In genomic region chr17:63550816-63551639, GRCh38 we compare ENCODE assay signal across 1 cellular context.
TF ChIP-seq lines count a peak whose summit lies in the region.

No MANE protein-coding gene starts in this region.

TF ChIP-seq in K562, 482 proteins besides CTCF, POLR2A, EP300 and RAD21 (continued from another document):
- no peak for TF ChIP-seq VEZF1 (CRISPR knock-in tag; IDR thresholded peaks at IDR 0.05)
- TF ChIP-seq NR4A1 (CRISPR knock-in tag; IDR thresholded peaks at IDR 0.05): no peak
- 0 out of 2 replicates have a peak, but pooled peaks have one; percentile 1 for TF ChIP-seq NR4A1 (tag; IDR thresholded peaks at IDR 0.05)
- no peak for TF ChIP-seq MEF2A (IDR thresholded peaks at IDR 0.05; ENCODE audit: control insufficient read depth, low read depth, low read length)
- TF ChIP-seq PRDM10 (IDR thresholded peaks at IDR 0.05; ENCODE audit: partially characterized antibody): no peak
- TF ChIP-seq ID3 (CRISPR knock-in tag; IDR thresholded peaks at IDR 0.05): no peak
- TF ChIP-seq ID3 (tag; IDR thresholded peaks at IDR 0.05): peak; percentile 78
- TF ChIP-seq TRIM28 (IDR thresholded peaks at IDR 0.05): no peak
- no peak for TF ChIP-seq CREB3 (tag; conservative IDR thresholded peaks at IDR 0.05; ENCODE audit: low read depth)
- no peak for TF ChIP-seq RBM14 (IDR thresholded peaks at IDR 0.05; ENCODE audit: borderline replicate concordance, insufficient read depth, low read depth, low read length)
- no peak for TF ChIP-seq ZNF655 (CRISPR knock-in tag; IDR thresholded peaks at IDR 0.05)
- no peak for TF ChIP-seq MXI1 (IDR thresholded peaks at IDR 0.05; ENCODE audit: low read depth, low read length)
- peak; percentile 85; the same call in 1 of the 2 replicates for TF ChIP-seq ZNF511 (CRISPR knock-in tag; IDR thresholded peaks at IDR 0.05)
- TF ChIP-seq POLR2AphosphoS5 (IDR thresholded peaks at IDR 0.05; ENCODE audit: control insufficient read depth, insufficient read depth, low read depth, low read length): 0 out of 2 replicates have a peak, but pooled peaks have one; percentile 23
- no peak for TF ChIP-seq ETV5 (CRISPR knock-in tag; IDR thresholded peaks at IDR 0.05; ENCODE audit: low read depth)
- TF ChIP-seq GATA2 (CRISPR knock-in tag; IDR thresholded peaks at IDR 0.05): peak; percentile 39; the same call in 1 of the 2 replicates
- no peak for TF ChIP-seq IFI16 (CRISPR knock-in tag; IDR thresholded peaks at IDR 0.05)
- TF ChIP-seq ZNF436 (CRISPR knock-in tag; IDR thresholded peaks at IDR 0.05): no peak
- TF ChIP-seq HMG20B (CRISPR knock-in tag; IDR thresholded peaks at IDR 0.05): no peak
- 0 out of 2 replicates have a peak, but pooled peaks have one; percentile 26 for TF ChIP-seq NR2C1 (IDR thresholded peaks at IDR 0.05)
- TF ChIP-seq NR2C1 (tag; IDR thresholded peaks at IDR 0.05): no peak
- 0 out of 2 replicates have a peak, but pooled peaks have one; percentile 12 for TF ChIP-seq CREM (IDR thresholded peaks at IDR 0.05; ENCODE audit: low read depth)
- TF ChIP-seq CXXC5 (CRISPR knock-in tag; IDR thresholded peaks at IDR 0.05): no peak
- TF ChIP-seq NFATC3 (IDR thresholded peaks at IDR 0.05): no peak
- TF ChIP-seq FIP1L1 (IDR thresholded peaks at IDR 0.05; ENCODE audit: low read depth, low read length, poor library complexity, severe bottlenecking): peak; percentile 3
- no peak for TF ChIP-seq CBX1 (IDR thresholded peaks at IDR 0.05; ENCODE audit: low read depth)
- TF ChIP-seq ZNF263 (CRISPR knock-in tag; IDR thresholded peaks at IDR 0.05; ENCODE audit: borderline replicate concordance): no peak
- peak in 1 of 2 experiments; percentile 37; a peak in 1 of 4 replicates for TF ChIP-seq TEAD1 (CRISPR knock-in tag; IDR thresholded peaks at IDR 0.05)
- TF ChIP-seq BRF1 (IDR thresholded peaks at IDR 0.05; ENCODE audit: borderline replicate concordance, extremely low read depth, insufficient read length): no peak
- TF ChIP-seq NFYB (IDR thresholded peaks at IDR 0.05; ENCODE audit: extremely low read depth, insufficient read length): no peak
- no peak for TF ChIP-seq HLTF (IDR thresholded peaks at IDR 0.05)
- TF ChIP-seq CREB3L1 (IDR thresholded peaks at IDR 0.05; ENCODE audit: borderline replicate concordance, low read depth): no peak
TF ChIP-seq in K562: peak in this region for 24.
